In genomic region chr2:191379375-191379774, GRCh38 we compare ENCODE assay signal across 28 cellular contexts.
DNase-seq lines count a peak whose midpoint lies in the region; ATAC-seq, FAIRE-seq and TF ChIP-seq lines count a peak whose summit lies in the region.
"Had no signal": no experiment of that assay in that cellular context is flagged by ENCODE, and none has a peak within 500 bp of the region (broad histone marks: within the 10 kb centered on the region; RNA-seq: fewer than 3 reads in every experiment).

No MANE protein-coding gene starts in this region.

- FAIRE-seq in small intestine (lab: Jason Lieb, UNC) = no peak
- FAIRE-seq: GM12892, GM19239 had no signal

- no peak for ATAC-seq in HG03342 (IDR thresholded peaks at IDR 0.05; ENCODE audit: unreplicated experiment)
- ATAC-seq: HCT116, PC-3, Right ventricle myocardium inferior had no signal

- no peak for TF ChIP-seq RAD21 in liver (IDR thresholded peaks at IDR 0.05)

- H3K27me3 ChIP-seq in endodermal cell (ENCODE audit: control insufficient read depth, insufficient read depth, low read length, poor library complexity, severe bottlenecking) (no peaks in the 10 kb centered on the region), liver (ENCODE audit: control insufficient read depth in 4 of 4, insufficient read depth in 4 of 4, low read length in 3 of 4) (no peaks in the 10 kb centered on the region), small intestine (ENCODE audit: control insufficient read depth in 2 of 2, insufficient read depth in 2 of 2, low read length in 2 of 2) (no peaks in the 10 kb centered on the region)
- H3K27me3 ChIP-seq: BLaER1, SJCRH30 had no signal

- H3K4me1 ChIP-seq in HEK293 (ENCODE audit: control insufficient read depth, insufficient read depth, low read length) (peaks cover 11% of the 10 kb centered on the region), endodermal cell (ENCODE audit: control insufficient read depth, insufficient read depth, low read length) (no peaks in the 10 kb centered on the region), liver (ENCODE audit: control insufficient read depth in 4 of 4, insufficient read depth in 4 of 4, low read length in 3 of 4) (peaks cover 7 to 32% (median 9%) of the 10 kb centered on the region in 4 donors), small intestine (ENCODE audit: control insufficient read depth in 2 of 2, insufficient read depth in 1 of 2, low read depth in 1 of 2, low read length in 1 of 2) (peaks cover 3 to 7% of the 10 kb centered on the region in 2 donors)

- intact Hi-C loops in activated CD4-positive, alpha-beta memory T cell treated with anti-CD3 and anti-CD28 coated beads for 36 hours (cut with micrococcal nuclease) = loop anchor here (10.0 kb wide), 1 partner anchor 325 kb away; no protein-coding TSS in a partner anchor

- CTCF ChIA-PET in HEK293 (lab: Yijun Ruan, JAX) = interaction anchor here (1.1 kb wide), 1 partner anchor 142 kb away, joined by 3 read pairs; no protein-coding TSS in a partner anchor
- CTCF ChIA-PET in activated CD4-positive, alpha-beta memory T cell treated with anti-CD3 and anti-CD28 coated beads for 36 hours (lab: Charles Lee) = no interaction called here

- no peaks in the 10 kb centered on the region for H3K9me3 Mint-ChIP-seq in endodermal cell
- H3K9me3 Mint-ChIP-seq in activated CD4-positive, alpha-beta memory T cell treated with anti-CD3 and anti-CD28 coated beads for 36 hours = no peaks in the 10 kb centered on the region
- H3K9me3 Mint-ChIP-seq: IgD-negative memory B cell had no signal

- no peaks in the 10 kb centered on the region for H3K27me3 Mint-ChIP-seq in endodermal cell (ENCODE audit: insufficient read depth)
- H3K27me3 Mint-ChIP-seq in activated CD4-positive, alpha-beta memory T cell treated with anti-CD3 and anti-CD28 coated beads for 36 hours = peaks cover 1% of the 10 kb centered on the region
- H3K27me3 Mint-ChIP-seq: IgD-negative memory B cell had no signal

- peaks cover 52% of the 10 kb centered on the region for H3K36me3 Mint-ChIP-seq in endodermal cell (ENCODE audit: low read depth)
- H3K36me3 Mint-ChIP-seq in activated CD4-positive, alpha-beta memory T cell treated with anti-CD3 and anti-CD28 coated beads for 36 hours = no peaks in the 10 kb centered on the region
- H3K36me3 Mint-ChIP-seq: CD4-positive, CD25-positive, alpha-beta regulatory T cell; IgD-negative memory B cell had no signal

- H3K27ac Mint-ChIP-seq in endodermal cell = peak overlapping the region; percentile 50
- no peak overlapping the region for H3K27ac Mint-ChIP-seq in activated CD4-positive, alpha-beta memory T cell treated with anti-CD3 and anti-CD28 coated beads for 36 hours
- H3K27ac Mint-ChIP-seq: CD4-positive, CD25-positive, alpha-beta regulatory T cell; IgD-negative memory B cell had no signal

- H3K4me3 ChIP-seq in HEK293 (ENCODE audit: low read depth, low read length) (no peak overlapping the region), endodermal cell (ENCODE audit: low read length) (no peak overlapping the region), liver (ENCODE audit: low read depth in 1 of 3, low read length in 3 of 3) (no peak overlapping the region), small intestine (ENCODE audit: low read depth in 1 of 2, low read length in 2 of 2) (no peak overlapping the region)
- H3K4me3 ChIP-seq: BLaER1, SJCRH30 had no signal

- H3K9ac ChIP-seq in endodermal cell (ENCODE audit: extremely low read depth, low read length, poor library complexity, severe bottlenecking) (no peak overlapping the region), liver (ENCODE audit: low read depth in 1 of 2, low read length in 2 of 2) (no peak overlapping the region)
- H3K9ac ChIP-seq: BLaER1, KMS-11 had no signal

- H3K36me3 ChIP-seq in HEK293 (ENCODE audit: control insufficient read depth in 2 of 2, insufficient read depth in 1 of 2, low read length in 2 of 2) (peaks cover 3 to 5% of the 10 kb centered on the region in 2 experiments; a peak in 1 of 3 replicates), endodermal cell (ENCODE audit: control insufficient read depth, insufficient read depth, low read length) (peaks cover 95% of the 10 kb centered on the region), liver (ENCODE audit: control insufficient read depth in 4 of 4, insufficient read depth in 3 of 4, low read depth in 1 of 4, low read length in 3 of 4) (peaks cover 0 to 33% (median 13%) of the 10 kb centered on the region in 4 donors), small intestine (ENCODE audit: control insufficient read depth in 2 of 2, insufficient read depth in 2 of 2, low read length in 2 of 2) (no peaks in the 10 kb centered on the region)

- POLR2A ChIA-PET in HEK293 (lab: Yijun Ruan, JAX) = no interaction called here
- POLR2A ChIA-PET in activated CD4-positive, alpha-beta memory T cell treated with anti-CD3 and anti-CD28 coated beads for 36 hours (lab: Charles Lee) = no interaction called here

- peaks cover 14% of the 10 kb centered on the region for H3K4me1 Mint-ChIP-seq in endodermal cell
- H3K4me1 Mint-ChIP-seq in activated CD4-positive, alpha-beta memory T cell treated with anti-CD3 and anti-CD28 coated beads for 36 hours (ENCODE audit: low read depth) = peaks cover 8% of the 10 kb centered on the region
- H3K4me1 Mint-ChIP-seq: CD4-positive, CD25-positive, alpha-beta regulatory T cell had no signal

- no peak overlapping the region for H3K27ac ChIP-seq in HEK293 (ENCODE audit: extremely low read depth, low read depth, low read length)
- no peak overlapping the region for H3K27ac ChIP-seq in endodermal cell (ENCODE audit: low read depth, low read length)
- peak overlapping the region; percentile 9 to 52 for H3K27ac ChIP-seq in liver (ENCODE audit: low read depth in 1 of 2, low read length in 2 of 2)
- no peak overlapping the region for H3K27ac ChIP-seq in small intestine (ENCODE audit: low read depth in 1 of 2, low read length in 1 of 2)
- H3K27ac ChIP-seq: BLaER1, KMS-11, SJCRH30 had no signal

- H3K4me3 Mint-ChIP-seq in endodermal cell = no peak overlapping the region
- no peak overlapping the region for H3K4me3 Mint-ChIP-seq in activated CD4-positive, alpha-beta memory T cell treated with anti-CD3 and anti-CD28 coated beads for 36 hours
- H3K4me3 Mint-ChIP-seq: CD4-positive, CD25-positive, alpha-beta regulatory T cell; IgD-negative memory B cell had no signal

- no peak for TF ChIP-seq CTCF in HEK293 (tag by site-specific recombination; IDR thresholded peaks at IDR 0.05)
- TF ChIP-seq CTCF in endodermal cell (conservative IDR thresholded peaks at IDR 0.05) = no peak
- no peak for TF ChIP-seq CTCF in liver (IDR thresholded peaks at IDR 0.05; ENCODE audit: low read depth, low read length, missing input control)

- DNase-seq in endodermal cell = no peak
- DNase-seq in small intestine = peak; percentile 36
- DNase-seq in activated CD4-positive, alpha-beta memory T cell treated with anti-CD3 and anti-CD28 coated beads for 36 hours = no peak
- DNase-seq in foreskin melanocyte = no peak
- DNase-seq: CD4-positive, CD25-positive, alpha-beta regulatory T cell; DMS153; DND-41; MM.1S; NCI-H1048; NCI-H1417; NCI-H1694; NCI-H2081; NCI-H2171; NCI-H524 treated with DMSO at 0.1 percent for 48 hours; NCI-H774; NK-92 treated with Interleukin-12 subunit alpha and Interleukin-12 subunit beta, amount 100 ng/mL, for 24 hours; PC-3; SJCRH30 had no signal

- H3K9me3 ChIP-seq in HEK293 (ENCODE audit: control insufficient read depth, insufficient read depth, low read depth, low read length) (no peaks in the 10 kb centered on the region), endodermal cell (ENCODE audit: control insufficient read depth, low read length) (no peaks in the 10 kb centered on the region), liver (ENCODE audit: control insufficient read depth in 4 of 4, low read length in 3 of 4) (no peaks in the 10 kb centered on the region), small intestine (ENCODE audit: control insufficient read depth, low read depth) (no peaks in the 10 kb centered on the region)
- H3K9me3 ChIP-seq: BLaER1, SJCRH30 had no signal

TF ChIP-seq in HEK293, 187 proteins besides CTCF, POLR2A, EP300 and RAD21:
- TF ChIP-seq ZBTB1 (tag by site-specific recombination; IDR thresholded peaks at IDR 0.05) = no peak
- no peak for TF ChIP-seq KLF1 (tag by site-specific recombination; IDR thresholded peaks at IDR 0.05)
- no peak for TF ChIP-seq PRDM1 (tag by site-specific recombination; IDR thresholded peaks at IDR 0.05)
- 0 out of 2 replicates have a peak, but pooled peaks have one; percentile 19 for TF ChIP-seq PRDM6 (tag by site-specific recombination; IDR thresholded peaks at IDR 0.05)

TF ChIP-seq in liver, 16 proteins besides CTCF, POLR2A, EP300 and RAD21:
- peak; percentile 43 to 58 for TF ChIP-seq HNF4A (conservative IDR thresholded peaks at IDR 0.05)
- no peak for TF ChIP-seq HNF4G (IDR thresholded peaks at IDR 0.05)
- no peak for TF ChIP-seq SP1 (IDR thresholded peaks at IDR 0.05)

Comparison
In these comparisons a context has a peak if more than half of its experiments do, and no peak if none do; other contexts are left out.
1. H3K27ac ChIP-seq: peak in liver (2 of 2); none in HEK293 (single experiment), endodermal cell (single experiment) and small intestine (0 of 2).